ENCODE assay signal across 1 cellular context in the genomic region with DNA sequence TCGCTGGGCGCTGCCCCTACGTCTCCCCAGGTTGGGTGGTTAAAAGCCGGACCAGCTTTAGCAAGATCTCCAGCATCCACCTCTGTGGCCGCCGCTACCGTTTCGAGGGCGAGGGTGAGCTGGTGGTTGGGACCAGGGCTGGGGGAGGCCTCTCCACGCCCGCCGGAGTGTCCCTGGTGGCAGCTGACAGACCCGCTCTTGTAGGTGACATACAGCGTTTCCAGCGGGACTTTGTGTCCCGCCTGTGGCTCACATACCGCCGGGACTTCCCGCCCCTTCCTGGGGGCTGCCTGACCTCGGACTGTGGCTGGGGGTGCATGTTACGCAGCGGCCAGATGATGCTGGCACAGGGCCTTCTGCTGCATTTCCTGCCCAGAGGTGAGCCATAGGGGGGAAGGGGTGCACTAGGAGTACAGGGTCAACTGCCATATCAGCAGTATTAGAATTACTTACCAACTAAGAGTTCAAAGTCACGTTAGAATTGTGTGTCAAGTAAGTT.
TF ChIP-seq lines count a peak whose summit lies in the region.

No MANE protein-coding gene starts in this region.

TF ChIP-seq in HEK293, 187 proteins besides CTCF, POLR2A, EP300 and RAD21 (continued from another document):
- TF ChIP-seq BCL6B (tag by site-specific recombination; IDR thresholded peaks at IDR 0.05) (no peak), ZNF416 (tag by site-specific recombination; IDR thresholded peaks at IDR 0.05) (no peak), RBAK (tag by site-specific recombination; IDR thresholded peaks at IDR 0.05) (peak; percentile 78), ZNF510 (tag by site-specific recombination; IDR thresholded peaks at IDR 0.05; ENCODE audit: insufficient replicate concordance) (no peak)
